Comparison of ENCODE assay signal across 10 cellular contexts in the genomic region with DNA sequence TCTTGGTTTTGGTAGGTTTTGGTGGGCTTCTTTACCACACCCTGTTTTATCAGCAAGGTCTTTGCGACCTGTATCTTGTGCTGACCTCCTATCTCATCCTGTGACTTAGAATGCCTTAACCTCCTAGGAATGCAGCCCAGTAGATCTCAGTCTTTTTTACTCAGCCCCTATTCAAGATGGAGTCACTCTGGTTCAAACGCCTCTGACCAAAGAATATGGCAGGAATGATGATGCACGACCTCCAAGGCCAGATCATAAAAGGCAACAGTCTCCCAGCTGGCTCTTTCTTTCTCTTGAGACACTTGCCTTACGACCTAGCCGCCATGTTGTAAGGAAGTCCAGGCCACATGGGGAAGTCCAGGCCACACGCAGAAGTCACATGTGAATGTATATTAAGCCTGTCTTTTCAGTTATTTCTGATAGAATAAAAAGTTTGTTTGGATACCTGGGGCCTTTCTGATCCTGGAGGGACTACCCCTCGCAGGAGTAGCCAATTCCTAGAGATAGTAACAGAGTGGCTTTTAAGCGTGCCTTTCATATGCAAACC. TPM values are rescaled to one million over a fixed set of nuclear protein-coding genes. Genes with fewer than 3 reads are reported as not detected.
"Had no signal": no experiment of that assay in that cellular context is flagged by ENCODE, and none has a peak within 500 bp of the region (broad histone marks: within the 10 kb centered on the region; RNA-seq: fewer than 3 reads in every experiment).

No MANE protein-coding gene starts in this region.

- DNase-seq: GOT3, H9, HCEC 1CT, IMR-90, Karpas-422, KBM-7 had no signal

- H3K4me3 Mint-ChIP-seq: H9 had no signal

- H3K4me2 ChIP-seq: KMS-11 had no signal

- FAIRE-seq: H54 had no signal

- H3K9ac ChIP-seq: KMS-11 had no signal

- H3K27ac ChIP-seq: HL-60, KMS-11 had no signal

- H3K27ac Mint-ChIP-seq: H9 had no signal

RNA-seq across cellular contexts. Expression of a gene that starts 32.2 kb away (rescaled TPM):
- total RNA-seq: HT1080 had no signal
- polyA plus RNA-seq: IMR-90 had no signal
